ENCODE assay signal across 8 cellular contexts in the genomic region with DNA sequence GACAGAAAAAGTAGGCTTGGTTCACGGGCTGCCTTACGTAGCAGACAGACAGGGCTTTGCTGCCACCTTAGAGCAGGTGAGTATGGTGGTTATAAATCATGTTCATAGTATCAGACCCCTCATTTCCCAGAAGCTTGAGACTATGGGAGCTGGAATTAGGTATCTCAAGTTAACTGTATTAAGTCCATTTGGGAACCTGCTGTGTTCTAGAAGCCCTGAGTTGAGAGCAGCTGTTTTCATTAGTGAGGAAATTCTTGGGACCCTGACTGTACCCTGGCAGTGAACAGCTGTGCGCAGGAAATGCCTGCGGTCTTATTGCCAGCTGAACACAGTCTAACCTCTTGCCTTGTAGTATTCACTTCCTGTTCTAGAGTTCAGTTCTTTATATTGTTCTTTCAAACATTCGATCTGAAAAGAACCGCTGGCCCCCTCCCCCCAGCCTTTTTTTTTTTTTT. TPM values are rescaled to one million over a fixed set of nuclear protein-coding genes. Genes with fewer than 3 reads are reported as not detected.
DNase-seq lines count a peak whose midpoint lies in the region; ATAC-seq lines count a peak whose summit lies in the region.

No MANE protein-coding gene starts in this region.

- H2AFZ ChIP-seq in trophoblast cell (ENCODE audit: insufficient read depth, low read length, poor library complexity): no peak overlapping the region

- H4K12ac ChIP-seq in trophoblast cell (ENCODE audit: low read depth, low read length): no peak overlapping the region

- DNase-seq in EL: peak; percentile 88
- DNase-seq in LHCN-M2 (ENCODE audit: low read depth): peak; percentile 100
- DNase-seq in activated T-cell treated with anti-CD3 and anti-CD28 coated beads, Interleukin-2, amount 50 U/mL, for 1 hour: peak; percentile 59
- peak; percentile 70 for DNase-seq in hepatic stellate cell (ENCODE audit: low spot score)
- DNase-seq in stimulated activated CD8-positive, alpha-beta memory T cell treated with anti-CD3 and anti-CD28 coated beads, Interleukin-7, amount 100 ng/mL, for 1 hour (ENCODE audit: low read depth in 2 of 2): peak; percentile 10 to 33
- DNase-seq in trophoblast cell: no peak
- DNase-seq in NCI-H510A (lab: John Stamatoyannopoulos, UW): no peak

- H3K27ac ChIP-seq in trophoblast cell (ENCODE audit: low read depth, low read length): no peak overlapping the region

- H3K79me2 ChIP-seq in trophoblast cell (ENCODE audit: control insufficient read depth, insufficient read depth, low read length, poor library complexity): no peaks in the 10 kb centered on the region

- H3K27me3 ChIP-seq in trophoblast cell (ENCODE audit: insufficient read depth, low read length): no peaks in the 10 kb centered on the region

- no peaks in the 10 kb centered on the region for H3K4me1 ChIP-seq in trophoblast cell (ENCODE audit: control insufficient read depth in 1 of 2, insufficient read depth in 2 of 2, low read length in 2 of 2)

- no peak overlapping the region for H3K18ac ChIP-seq in trophoblast cell (ENCODE audit: low read length)

- peaks cover 0 to 1% of the 10 kb centered on the region in 2 experiments for H3K36me3 ChIP-seq in trophoblast cell (ENCODE audit: control insufficient read depth in 1 of 2, insufficient read depth in 2 of 2, low read length in 2 of 2)

- H2BK120ac ChIP-seq in trophoblast cell (ENCODE audit: insufficient read depth, low read length, poor library complexity): no peak overlapping the region

- no peaks in the 10 kb centered on the region for H3K79me1 ChIP-seq in trophoblast cell (ENCODE audit: low read length)

- H3K4ac ChIP-seq in trophoblast cell (ENCODE audit: low read depth, low read length): no peak overlapping the region

- no CpG with 5 or more reads among the region's 6 CpGs for WGBS in trophoblast cell (ENCODE audit: extremely low coverage, insufficient coverage, insufficient read length)

- no peak overlapping the region for H3K23ac ChIP-seq in trophoblast cell (ENCODE audit: low read length)

- no peak overlapping the region for H4K91ac ChIP-seq in trophoblast cell (ENCODE audit: low read depth, low read length)

- no peak overlapping the region for H3K4me3 ChIP-seq in trophoblast cell (ENCODE audit: low read depth, low read length)

- no peak overlapping the region for H2BK5ac ChIP-seq in trophoblast cell (ENCODE audit: low read depth, low read length, poor library complexity)

- no peak overlapping the region for H2BK12ac ChIP-seq in trophoblast cell (ENCODE audit: low read length)

- ATAC-seq in GM21619 (IDR thresholded peaks at IDR 0.05; ENCODE audit: unreplicated experiment): peak; percentile 97

- no peak overlapping the region for H3K9ac ChIP-seq in trophoblast cell (ENCODE audit: low read length)

- H3K14ac ChIP-seq in trophoblast cell (ENCODE audit: low read length): no peak overlapping the region

- H4K8ac ChIP-seq in trophoblast cell (ENCODE audit: low read depth, low read length): no peak overlapping the region

- no peak overlapping the region for H2AK5ac ChIP-seq in trophoblast cell (ENCODE audit: low read length)

- H3K9me3 ChIP-seq in trophoblast cell (ENCODE audit: insufficient read depth, low read depth, low read length): no peaks in the 10 kb centered on the region

- H3K4me2 ChIP-seq in trophoblast cell (ENCODE audit: low read length): no peak overlapping the region

RNA-seq across cellular contexts. Expression of a gene that starts 29.8 kb away (rescaled TPM):
- total RNA-seq in LHCN-M2 (2014; rRNA removed): 161 and 172 TPM in 2 replicates
- 66.9 TPM for polyA plus RNA-seq in LHCN-M2 (2012)
- polyA plus RNA-seq in trophoblast cell (2013): 14.9 and 15.5 TPM in 2 replicates

Comparison
In these comparisons a context has a peak if more than half of its experiments do, and no peak if none do; other contexts are left out.
1. DNase-seq: peak in EL (single experiment), LHCN-M2 (single experiment), activated T-cell treated with anti-CD3 and anti-CD28 coated beads, Interleukin-2, amount 50 U/mL, for 1 hour (single experiment), hepatic stellate cell (single experiment) and stimulated activated CD8-positive, alpha-beta memory T cell treated with anti-CD3 and anti-CD28 coated beads, Interleukin-7, amount 100 ng/mL, for 1 hour (2 of 2); none in trophoblast cell (0 of 2) and NCI-H510A (single experiment).